ENCODE assay signal across 22 cellular contexts in the genomic region with DNA sequence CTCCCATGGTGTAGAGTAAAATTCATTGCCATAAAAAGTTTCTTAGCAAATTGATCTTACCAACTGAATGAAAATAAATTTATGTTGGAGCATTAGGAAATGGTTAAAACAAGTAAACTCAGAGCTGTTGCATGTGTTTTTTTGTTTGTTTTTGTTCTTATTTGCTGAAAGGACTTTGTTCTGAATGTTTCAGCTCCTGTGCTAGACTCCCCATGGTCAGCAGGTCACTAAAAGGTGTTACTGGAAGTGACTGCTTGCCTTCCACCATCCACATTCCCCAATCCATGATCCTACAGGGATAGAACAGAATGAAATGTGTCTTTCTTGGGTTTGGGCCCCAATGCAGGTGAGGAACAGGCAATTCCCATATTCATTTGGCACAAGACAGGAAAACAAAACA.
DNase-seq lines count a peak whose midpoint lies in the region; ATAC-seq, FAIRE-seq and TF ChIP-seq lines count a peak whose summit lies in the region.
"Had no signal": no experiment of that assay in that cellular context is flagged by ENCODE, and none has a peak within 500 bp of the region (broad histone marks: within the 10 kb centered on the region; RNA-seq: fewer than 3 reads in every experiment).

No MANE protein-coding gene starts in this region.

- H3K4me3 ChIP-seq in liver (ENCODE audit: low read depth in 1 of 3, low read length in 3 of 3) (no peak overlapping the region), HepG2 (replicated peaks in 1 of 3; ENCODE audit: insufficient read depth in 1 of 3, low read depth in 2 of 3, low read length in 3 of 3) (no peak overlapping the region), gastroesophageal sphincter (no peak overlapping the region)
- H3K4me3 ChIP-seq: A549; BLaER1 treated with 17β-estradiol and CSF1 and Interleukin-3, amounts not matched to agents 10 nM and 100 nM had no signal

- H3K4me1 ChIP-seq in liver (ENCODE audit: control insufficient read depth in 4 of 4, insufficient read depth in 4 of 4, low read length in 3 of 4) (peaks cover 7 to 17% (median 13%) of the 10 kb centered on the region in 4 donors), HepG2 (ENCODE audit: insufficient read depth, low read length) (no peaks in the 10 kb centered on the region), gastroesophageal sphincter (peaks cover 2 to 41% (median 4%) of the 10 kb centered on the region in 3 donors)
- H3K4me1 ChIP-seq: A549; BLaER1 treated with 17β-estradiol and CSF1 and Interleukin-3, amounts not matched to agents 10 nM and 100 nM; Caco-2 had no signal

- no peak for TF ChIP-seq CTCF in liver (IDR thresholded peaks at IDR 0.05; ENCODE audit: low read depth, low read length, missing input control)
- no peak for TF ChIP-seq CTCF in HepG2 (CRISPR knock-in tag; IDR thresholded peaks at IDR 0.05)
- no peak for TF ChIP-seq CTCF in gastroesophageal sphincter (IDR thresholded peaks at IDR 0.05)

- intact Hi-C loops in HepG2 (cut with micrococcal nuclease; ENCODE audit: unreplicated experiment) (no loop called here), left colon (cut with DNase I, micrococcal nuclease) (no loop called here)

- no TSS peak for BruUV-seq in HepG2 (replicated peaks; lab: Mats Ljungman, UMichigan)

- FAIRE-seq in HepG2 (lab: Jason Lieb, UNC) = no peak
- FAIRE-seq: A549, D721Med, G401.6, GM12891, GM19239 had no signal

- no peaks in the 10 kb centered on the region for H3K9me3 ChIP-seq in liver (ENCODE audit: control insufficient read depth in 4 of 4, low read length in 3 of 4)
- peaks cover 5% of the 10 kb centered on the region; the same call in 1 of the 2 replicates for H3K9me3 ChIP-seq in HepG2 (ENCODE audit: low read length)
- no peaks in the 10 kb centered on the region for H3K9me3 ChIP-seq in gastroesophageal sphincter
- H3K9me3 ChIP-seq: A549, Caco-2 had no signal

- H3K9ac ChIP-seq in liver (ENCODE audit: low read depth in 1 of 2, low read length in 2 of 2) = no peak overlapping the region
- H3K9ac ChIP-seq in HepG2 (ENCODE audit: insufficient read depth, low read depth, low read length) = no peak overlapping the region
- H3K9ac ChIP-seq: BLaER1 treated with 17β-estradiol and CSF1 and Interleukin-3, amounts not matched to agents 10 nM and 100 nM had no signal

- no peak for DNase-seq in HepG2 (ENCODE audit: low spot score)
- no peak for DNase-seq in left lobe of liver (ENCODE audit: low spot score)
- no peak for DNase-seq in left colon
- DNase-seq in activated CD4-positive, CD25-positive, alpha-beta regulatory T cell (lab: John Stamatoyannopoulos, UW) = no peak
- no peak for DNase-seq in central memory CD4-positive, alpha-beta T cell
- DNase-seq: AML-193; Caco-2; Calu3; CD4-positive, alpha-beta T cell; CD8-positive, alpha-beta T cell; DMS79 treated with DMSO at 0.1 percent for 48 hours; GF-D8 had no signal

- H4K20me1 ChIP-seq in HepG2 (ENCODE audit: insufficient read depth, low read length) = no peaks in the 10 kb centered on the region
- H4K20me1 ChIP-seq: BLaER1 treated with 17β-estradiol and CSF1 and Interleukin-3, amounts not matched to agents 10 nM and 100 nM had no signal

- peak in 1 of 2 donors; percentile 13 for TF ChIP-seq RAD21 in liver (IDR thresholded peaks at IDR 0.05)
- TF ChIP-seq RAD21 in HepG2 (CRISPR knock-in tag; IDR thresholded peaks at IDR 0.05) = no peak

- H2AFZ ChIP-seq in HepG2 (ENCODE audit: low read length) = no peak overlapping the region

- no peaks in the 10 kb centered on the region for H3K79me2 ChIP-seq in HepG2 (ENCODE audit: insufficient read depth, low read length)

- H3K4me2 ChIP-seq in HepG2 (ENCODE audit: low read depth, low read length) = no peak overlapping the region
- H3K4me2 ChIP-seq: A549; BLaER1 treated with 17β-estradiol and CSF1 and Interleukin-3, amounts not matched to agents 10 nM and 100 nM had no signal

- in situ Hi-C loops in HepG2 (cut with HindIII; ENCODE audit: extremely low pct_ligation_motif_present, low pct_unique_long_range_greater_than_20kb) = no loop called here

- CTCF ChIA-PET in HepG2 (lab: Yijun Ruan, JAX; ENCODE audit: low intra/inter-chr PET ratio, low total read pairs) = no interaction called here

- POLR2A ChIA-PET in HepG2 (lab: Yijun Ruan, JAX) = no interaction called here

- ATAC-seq in HepG2 (no peak), gastroesophageal sphincter (no peak), left lobe of liver (peak; percentile 67), left colon (no peak)
- ATAC-seq: A549; CD8-positive, alpha-beta T cell had no signal

- TF ChIP-seq EP300 in HepG2 (IDR thresholded peaks at IDR 0.05; ENCODE audit: low read depth in 2 of 2, low read length in 2 of 2) = no peak
- no peak for TF ChIP-seq EP300 in HepG2 (CRISPR knock-in tag; IDR thresholded peaks at IDR 0.05; ENCODE audit: borderline replicate concordance)
- no peak for TF ChIP-seq EP300 in gastroesophageal sphincter (IDR thresholded peaks at IDR 0.05)

- TF ChIP-seq POLR2A in HepG2 (IDR thresholded peaks at IDR 0.05; ENCODE audit: insufficient read depth in 1 of 2, low read depth in 2 of 2, low read length in 2 of 2) (no peak), gastroesophageal sphincter (IDR thresholded peaks at IDR 0.05) (no peak)

- no peaks in the 10 kb centered on the region for H3K36me3 ChIP-seq in liver (ENCODE audit: control insufficient read depth in 4 of 4, insufficient read depth in 3 of 4, low read depth in 1 of 4, low read length in 3 of 4)
- no peaks in the 10 kb centered on the region for H3K36me3 ChIP-seq in HepG2 (replicated peaks in 1 of 2; ENCODE audit: control insufficient read depth in 1 of 2, insufficient read depth in 2 of 2, low read length in 2 of 2)
- no peaks in the 10 kb centered on the region for H3K36me3 ChIP-seq in gastroesophageal sphincter
- H3K36me3 ChIP-seq: BLaER1 treated with 17β-estradiol and CSF1 and Interleukin-3, amounts not matched to agents 10 nM and 100 nM had no signal

- H3K27ac ChIP-seq in liver (ENCODE audit: low read depth in 1 of 2, low read length in 2 of 2) (no peak overlapping the region), HepG2 (ENCODE audit: extremely low read length, insufficient read depth, low read length) (no peak overlapping the region), gastroesophageal sphincter (peak overlapping the region; percentile 69 to 87 (median 84))
- H3K27ac ChIP-seq: 22Rv1; A549; BLaER1 treated with 17β-estradiol and CSF1 and Interleukin-3, amounts not matched to agents 10 nM and 100 nM; C4-2B had no signal

- H3K27me3 ChIP-seq in liver (ENCODE audit: control insufficient read depth in 4 of 4, insufficient read depth in 4 of 4, low read length in 3 of 4) (no peaks in the 10 kb centered on the region), HepG2 (ENCODE audit: control insufficient read depth in 1 of 2, insufficient read depth in 2 of 2, low read length in 2 of 2) (peaks cover 0 to 23% of the 10 kb centered on the region in 2 experiments; a peak in 2 of 5 replicates), gastroesophageal sphincter (no peaks in the 10 kb centered on the region)
- H3K27me3 ChIP-seq: BLaER1 treated with 17β-estradiol and CSF1 and Interleukin-3, amounts not matched to agents 10 nM and 100 nM had no signal

TF ChIP-seq in liver, 16 proteins besides CTCF, POLR2A, EP300 and RAD21 (continues in another document):
- TF ChIP-seq REST (IDR thresholded peaks at IDR 0.05) = peak; percentile 22

TF ChIP-seq in HepG2, 621 proteins besides CTCF, POLR2A, EP300 and RAD21:
- TF ChIP-seq CCDC6 (CRISPR knock-in tag; IDR thresholded peaks at IDR 0.05) (no peak), SRSF9 (IDR thresholded peaks at IDR 0.05; ENCODE audit: borderline replicate concordance, insufficient read depth, low read depth, low read length, poor library complexity, severe bottlenecking) (no peak)
TF ChIP-seq in HepG2: peak in this region for 0.

Comparison
In these comparisons a context has a peak if more than half of its experiments do, and no peak if none do; other contexts are left out.
1. H3K27ac ChIP-seq: peak in gastroesophageal sphincter (4 of 4); none in liver (0 of 2) and HepG2 (single experiment).